Comparison of ENCODE assay signal across 8 cellular contexts in genomic region chr22:20919718-20920117, GRCh38. TPM values are rescaled to one million over a fixed set of nuclear protein-coding genes. Genes with fewer than 3 reads are reported as not detected.
DNase-seq lines count a peak whose midpoint lies in the region; ATAC-seq and TF ChIP-seq lines count a peak whose summit lies in the region.

No MANE protein-coding gene starts in this region.

- H3K27me3 Mint-ChIP-seq in CD14-positive monocyte (ENCODE audit: low read depth in 3 of 3) (peaks cover 0 to 2% (median 1%) of the 10 kb centered on the region in 3 donors), neural crest cell (ENCODE audit: low read depth) (no peaks in the 10 kb centered on the region)

- peak overlapping the region; percentile 93 for H3K4me3 ChIP-seq in NB4 (ENCODE audit: low read depth, low read length)
- peak overlapping the region; percentile 77 for H3K4me3 ChIP-seq in ectodermal cell (ENCODE audit: insufficient read depth, low read depth, low read length)

- H3K27me3 ChIP-seq in ectodermal cell (ENCODE audit: control insufficient read depth, insufficient read depth, low read length, poor library complexity, severe bottlenecking): no peaks in the 10 kb centered on the region

- TF ChIP-seq CTCF in CD14-positive monocyte (IDR thresholded peaks at IDR 0.05) (no peak), NB4 (IDR thresholded peaks at IDR 0.05; ENCODE audit: low read depth, low read length) (no peak), neural crest cell (conservative IDR thresholded peaks at IDR 0.05) (no peak)

- H3K36me3 Mint-ChIP-seq in CD14-positive monocyte: peaks cover 9 to 15% of the 10 kb centered on the region in 2 donors
- peaks cover 7% of the 10 kb centered on the region for H3K36me3 Mint-ChIP-seq in neural crest cell (ENCODE audit: low read depth)

- ATAC-seq in GM21825 (IDR thresholded peaks at IDR 0.05; ENCODE audit: unreplicated experiment) (no peak), GM21515 (IDR thresholded peaks at IDR 0.05; ENCODE audit: unreplicated experiment) (no peak), HG02759 (IDR thresholded peaks at IDR 0.05; ENCODE audit: unreplicated experiment) (no peak), GM19351 (IDR thresholded peaks at IDR 0.05; ENCODE audit: unreplicated experiment) (no peak)

- no peaks in the 10 kb centered on the region for H3K9me3 ChIP-seq in ectodermal cell (ENCODE audit: control insufficient read depth, low read length)

- no peak overlapping the region for H3K27ac ChIP-seq in ectodermal cell (ENCODE audit: insufficient read depth, low read depth, low read length, poor library complexity, severe bottlenecking)

- WGBS in ectodermal cell, 2 experiments: 31 to 38% methylated on average over 1 of the region's 4 CpGs

- H3K36me3 ChIP-seq in ectodermal cell (ENCODE audit: control insufficient read depth, insufficient read depth, low read length): no peaks in the 10 kb centered on the region

- intact Hi-C loops in CD14-positive monocyte (cut with micrococcal nuclease): loop anchor here (5.0 to 10.0 kb wide), 5 partner anchors 37 to 83 kb away; partner anchors contain the start of genes PI4KA (in 1 of the 2), SNAP29 (in 1 of the 2) and THAP7 (in 1 of the 2)

- H3K4me3 Mint-ChIP-seq in CD14-positive monocyte (peak overlapping the region; percentile 99), neural crest cell (peak overlapping the region; percentile 99)

- no peaks in the 10 kb centered on the region for H3K9me3 Mint-ChIP-seq in CD14-positive monocyte
- no peaks in the 10 kb centered on the region for H3K9me3 Mint-ChIP-seq in neural crest cell

- DNase-seq in CD14-positive monocyte (ENCODE audit: low spot score) (no peak), NB4 (ENCODE audit: low read depth) (no peak), neural crest cell (ENCODE audit: low read depth, low spot score) (no peak)

- H3K4me1 ChIP-seq in ectodermal cell (ENCODE audit: control insufficient read depth, insufficient read depth, low read length): peaks cover 5% of the 10 kb centered on the region

- TF ChIP-seq POLR2A in NB4 (IDR thresholded peaks at IDR 0.05; ENCODE audit: extremely low read depth, insufficient read length): no peak

- H3K27ac Mint-ChIP-seq in CD14-positive monocyte: peak overlapping the region in 3 of 7 donors; percentile 20 to 79 (median 46)
- no peak overlapping the region for H3K27ac Mint-ChIP-seq in neural crest cell (ENCODE audit: unreplicated experiment)

- H3K4me1 Mint-ChIP-seq in CD14-positive monocyte: peaks cover 48% of the 10 kb centered on the region
- H3K4me1 Mint-ChIP-seq in neural crest cell: peaks cover 36% of the 10 kb centered on the region

RNA-seq across cellular contexts. Expression of gene CRKL, which starts 2.5 kb away (rescaled TPM):
- polyA plus RNA-seq in CD14-positive monocyte: 10 to 100 TPM; 29.4 to 37.5 TPM
- 87.1 TPM for polyA plus RNA-seq in ectodermal cell (2013, experiment 1 of 4)
- polyA plus RNA-seq in ectodermal cell (2013, experiment 2 of 4): 94.2 TPM
- polyA plus RNA-seq in ectodermal cell (2013, experiment 3 of 4): 52.8 TPM
- polyA plus RNA-seq in ectodermal cell (2013, experiment 4 of 4): 57.3 TPM
- total RNA-seq in neural crest cell: 102 and 107 TPM in 2 replicates

RNA-seq across cellular contexts. Expression of gene AIFM3, which starts 47.3 kb away (rescaled TPM):
- 1 to 10 TPM; 2.1 to 2.3 TPM for polyA plus RNA-seq in CD14-positive monocyte
- polyA plus RNA-seq in ectodermal cell (2013, experiment 1 of 4): 14.5 TPM
- 16.8 TPM for polyA plus RNA-seq in ectodermal cell (2013, experiment 2 of 4)
- 8.0 TPM for polyA plus RNA-seq in ectodermal cell (2013, experiment 3 of 4)
- 9.9 TPM for polyA plus RNA-seq in ectodermal cell (2013, experiment 4 of 4)
- total RNA-seq in neural crest cell: 0.79 and 0.84 TPM in 2 replicates
